10 cellular contexts compared by ENCODE assay signal in genomic region chr2:197092431-197092830, GRCh38.
DNase-seq lines count a peak whose midpoint lies in the region; ATAC-seq and TF ChIP-seq lines count a peak whose summit lies in the region.
"Had no signal": no experiment of that assay in that cellular context is flagged by ENCODE, and none has a peak within 500 bp of the region (broad histone marks: within the 10 kb centered on the region; RNA-seq: fewer than 3 reads in every experiment).

No MANE protein-coding gene starts in this region.

- TF ChIP-seq CTCF in CD14-positive monocyte (IDR thresholded peaks at IDR 0.05), result no peak

- H3K9me3 Mint-ChIP-seq in CD14-positive monocyte, result no peaks in the 10 kb centered on the region

- DNase-seq in HCEC 1CT, result peak; percentile 77
- peak; percentile 31 for DNase-seq in NCI-H524 treated with DMSO at 0.1 percent for 48 hours (lab: John Stamatoyannopoulos, UW)
- DNase-seq in fibroblast of peridontal ligament (ENCODE audit: extremely low read depth), result peak; percentile 94
- no peak for DNase-seq in sciatic nerve (ENCODE audit: low spot score)
- no peak for DNase-seq in T-helper 1 cell
- DNase-seq in CD14-positive monocyte (ENCODE audit: low spot score), result no peak
- DNase-seq: activated CD4-positive, alpha-beta T cell treated with anti-CD3 and anti-CD28 coated beads for 4 hours had no signal

- H3K27ac Mint-ChIP-seq in CD14-positive monocyte, result no peak overlapping the region

- no peak overlapping the region for H3K4me3 Mint-ChIP-seq in CD14-positive monocyte

- no peaks in the 10 kb centered on the region for H3K27me3 Mint-ChIP-seq in CD14-positive monocyte (ENCODE audit: low read depth in 3 of 3)

- peaks cover 58 to 71% of the 10 kb centered on the region in 2 donors for H3K36me3 Mint-ChIP-seq in CD14-positive monocyte

- intact Hi-C loops in sciatic nerve (cut with DNase I) (no loop called here), CD14-positive monocyte (cut with micrococcal nuclease) (no loop called here)

- H3K4me1 Mint-ChIP-seq in CD14-positive monocyte, result no peaks in the 10 kb centered on the region

- ATAC-seq in sciatic nerve (peak; percentile 81), HG02610 (IDR thresholded peaks at IDR 0.05; ENCODE audit: unreplicated experiment) (no peak)
- ATAC-seq: K562, Panc1 had no signal

Comparison
In these comparisons a context has a peak if more than half of its experiments do, and no peak if none do; other contexts are left out.
1. DNase-seq: peak in HCEC 1CT (single experiment), NCI-H524 treated with DMSO at 0.1 percent for 48 hours (single experiment) and fibroblast of peridontal ligament (single experiment); none in sciatic nerve (single experiment), T-helper 1 cell (0 of 5) and CD14-positive monocyte (single experiment).